Comparison of ENCODE assay signal across 1 cellular context in the genomic region with DNA sequence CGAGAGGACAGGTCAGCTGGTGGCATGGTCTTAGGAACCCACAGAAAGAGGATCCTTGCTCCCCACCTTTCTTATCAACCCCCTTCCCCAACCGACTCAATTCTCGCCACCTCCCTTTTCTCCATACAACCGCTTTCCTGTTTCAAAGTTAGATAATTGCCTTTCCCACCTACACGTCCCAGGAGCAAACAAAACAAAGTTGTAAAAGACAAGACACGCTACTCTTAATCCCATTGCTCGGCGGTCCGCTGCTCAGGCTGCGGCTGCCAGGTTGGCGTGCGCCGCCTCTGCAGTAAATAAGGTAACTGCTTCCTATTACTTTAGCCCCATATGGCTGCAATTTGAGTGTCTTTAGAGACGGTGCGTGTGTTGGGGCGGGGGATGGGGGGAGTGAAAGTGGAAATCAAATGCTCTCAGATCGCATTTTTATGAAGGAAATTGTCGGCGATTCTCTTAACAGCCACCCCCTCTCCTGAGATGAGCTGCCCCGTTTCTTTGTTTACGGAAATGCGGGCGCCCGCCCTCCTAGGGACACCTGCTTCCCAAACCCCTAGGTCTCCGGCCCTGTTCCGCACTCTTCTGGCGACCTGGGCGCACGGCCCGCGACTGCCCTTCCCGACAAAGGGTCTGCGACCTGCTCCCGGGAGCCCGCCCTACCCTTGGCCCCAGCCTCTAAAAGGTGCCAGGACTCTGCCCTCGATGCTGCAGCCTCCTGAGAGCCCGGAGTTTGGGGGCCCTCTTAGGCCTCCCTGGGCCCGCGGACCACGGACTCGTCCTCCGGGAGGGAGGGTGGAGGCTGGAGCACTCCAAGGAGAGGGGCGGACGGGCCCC.
A peak's percentile ranks its signal among the peaks of the same experiment; 100 is the strongest.
TF ChIP-seq lines count a peak whose summit lies in the region.

No MANE protein-coding gene starts in this region.

TF ChIP-seq in HepG2, 621 proteins besides CTCF, POLR2A, EP300 and RAD21 (continued from another document and continues in another):
- TF ChIP-seq BCLAF1 (IDR thresholded peaks at IDR 0.05), result no peak
- TF ChIP-seq CERS6 (CRISPR knock-in tag; IDR thresholded peaks at IDR 0.05), result no peak
- TF ChIP-seq NFYB (CRISPR knock-in tag; IDR thresholded peaks at IDR 0.05), result no peak
- 0 out of 2 replicates have a peak, but pooled peaks have one; percentile 54 for TF ChIP-seq ZNF747 (CRISPR knock-in tag; IDR thresholded peaks at IDR 0.05; ENCODE audit: borderline replicate concordance)
- TF ChIP-seq ZSCAN9 (CRISPR knock-in tag; IDR thresholded peaks at IDR 0.05; ENCODE audit: borderline replicate concordance), result no peak
- 0 out of 2 replicates have a peak, but pooled peaks have one; percentile 17 for TF ChIP-seq FOXK1 (CRISPR knock-in tag; IDR thresholded peaks at IDR 0.05; ENCODE audit: borderline replicate concordance, low read depth)
- TF ChIP-seq ADNP (CRISPR knock-in tag; IDR thresholded peaks at IDR 0.05), result no peak
- TF ChIP-seq IRF2 (CRISPR knock-in tag; IDR thresholded peaks at IDR 0.05), result no peak
- TF ChIP-seq ASH2L (IDR thresholded peaks at IDR 0.05; ENCODE audit: insufficient read length, low read depth, low read length), result no peak
- no peak for TF ChIP-seq ZFP37 (CRISPR knock-in tag; IDR thresholded peaks at IDR 0.05; ENCODE audit: borderline replicate concordance)
- no peak for TF ChIP-seq NONO (IDR thresholded peaks at IDR 0.05)
- TF ChIP-seq NONO (CRISPR knock-in tag; conservative IDR thresholded peaks at IDR 0.05), result no peak
- no peak for TF ChIP-seq CCDC6 (CRISPR knock-in tag; IDR thresholded peaks at IDR 0.05)
- 0 out of 2 replicates have a peak, but pooled peaks have one; percentile 61 for TF ChIP-seq ZNF597 (CRISPR knock-in tag; IDR thresholded peaks at IDR 0.05)
- no peak for TF ChIP-seq ZNF18 (CRISPR knock-in tag; IDR thresholded peaks at IDR 0.05; ENCODE audit: insufficient replicate concordance)
- no peak for TF ChIP-seq PRMT3 (CRISPR knock-in tag; IDR thresholded peaks at IDR 0.05; ENCODE audit: borderline replicate concordance, low read depth)
- TF ChIP-seq MZF1 (CRISPR knock-in tag; IDR thresholded peaks at IDR 0.05; ENCODE audit: borderline replicate concordance), result no peak
- no peak for TF ChIP-seq DNMT3B (CRISPR knock-in tag; conservative IDR thresholded peaks at IDR 0.05)
- no peak; the same call in 1 of the 2 replicates for TF ChIP-seq ELF4 (CRISPR knock-in tag; IDR thresholded peaks at IDR 0.05; ENCODE audit: borderline replicate concordance)
- TF ChIP-seq MIER3 (CRISPR knock-in tag; IDR thresholded peaks at IDR 0.05; ENCODE audit: borderline replicate concordance), result no peak
- TF ChIP-seq GABPB1 (CRISPR knock-in tag; IDR thresholded peaks at IDR 0.05), result no peak
- TF ChIP-seq NFATC3 (CRISPR knock-in tag; IDR thresholded peaks at IDR 0.05), result no peak
- no peak for TF ChIP-seq PPARG (CRISPR knock-in tag; conservative IDR thresholded peaks at IDR 0.05)
- no peak for TF ChIP-seq NR2F1 (CRISPR knock-in tag; IDR thresholded peaks at IDR 0.05)
- 0 out of 2 replicates have a peak, but pooled peaks have one; percentile 12 for TF ChIP-seq ERF (CRISPR knock-in tag; IDR thresholded peaks at IDR 0.05)
- TF ChIP-seq ZNF224 (CRISPR knock-in tag; IDR thresholded peaks at IDR 0.05), result no peak
- no peak for TF ChIP-seq ZNF780A (CRISPR knock-in tag; IDR thresholded peaks at IDR 0.05)
- 0 out of 2 replicates have a peak, but pooled peaks have one; percentile 5 for TF ChIP-seq SOX13 (IDR thresholded peaks at IDR 0.05)
- TF ChIP-seq SOX13 (CRISPR knock-in tag; conservative IDR thresholded peaks at IDR 0.05 in 1 of 2, IDR thresholded peaks at IDR 0.05 in 1 of 2), result no peak
- TF ChIP-seq ZMYM3 (CRISPR knock-in tag; IDR thresholded peaks at IDR 0.05), result no peak
- TF ChIP-seq ZNF567 (CRISPR knock-in tag; IDR thresholded peaks at IDR 0.05; ENCODE audit: borderline replicate concordance), result 0 out of 2 replicates have a peak, but pooled peaks have one; percentile 24
- TF ChIP-seq BRD4 (CRISPR knock-in tag; IDR thresholded peaks at IDR 0.05), result no peak
- TF ChIP-seq ATF3 (CRISPR knock-in tag; IDR thresholded peaks at IDR 0.05), result no peak
- 0 out of 2 replicates have a peak, but pooled peaks have one; percentile 33 for TF ChIP-seq ZNF709 (CRISPR knock-in tag; IDR thresholded peaks at IDR 0.05)
- no peak for TF ChIP-seq SETDB1 (CRISPR knock-in tag; IDR thresholded peaks at IDR 0.05; ENCODE audit: borderline replicate concordance)
- TF ChIP-seq ZNF562 (CRISPR knock-in tag; IDR thresholded peaks at IDR 0.05; ENCODE audit: borderline replicate concordance), result no peak
- TF ChIP-seq ZNF770 (CRISPR knock-in tag; IDR thresholded peaks at IDR 0.05), result peak; percentile 92
- no peak for TF ChIP-seq NR2C2 (CRISPR knock-in tag; IDR thresholded peaks at IDR 0.05; ENCODE audit: borderline replicate concordance)
- TF ChIP-seq RCOR2 (CRISPR knock-in tag; IDR thresholded peaks at IDR 0.05), result no peak
- no peak for TF ChIP-seq TEAD3 (CRISPR knock-in tag; optimal IDR thresholded peaks at IDR 0.05; ENCODE audit: borderline replicate concordance)
- TF ChIP-seq, protein P1, sequence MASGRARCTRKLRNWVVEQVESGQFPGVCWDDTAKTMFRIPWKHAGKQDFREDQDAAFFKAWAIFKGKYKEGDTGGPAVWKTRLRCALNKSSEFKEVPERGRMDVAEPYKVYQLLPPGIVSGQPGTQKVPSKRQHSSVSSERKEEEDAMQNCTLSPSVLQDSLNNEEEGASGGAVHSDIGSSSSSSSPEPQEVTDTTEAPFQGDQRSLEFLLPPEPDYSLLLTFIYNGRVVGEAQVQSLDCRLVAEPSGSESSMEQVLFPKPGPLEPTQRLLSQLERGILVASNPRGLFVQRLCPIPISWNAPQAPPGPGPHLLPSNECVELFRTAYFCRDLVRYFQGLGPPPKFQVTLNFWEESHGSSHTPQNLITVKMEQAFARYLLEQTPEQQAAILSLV (CRISPR knock-in tag; IDR thresholded peaks at IDR 0.05; ENCODE audit: borderline replicate concordance), result no peak
- TF ChIP-seq, protein P2, sequence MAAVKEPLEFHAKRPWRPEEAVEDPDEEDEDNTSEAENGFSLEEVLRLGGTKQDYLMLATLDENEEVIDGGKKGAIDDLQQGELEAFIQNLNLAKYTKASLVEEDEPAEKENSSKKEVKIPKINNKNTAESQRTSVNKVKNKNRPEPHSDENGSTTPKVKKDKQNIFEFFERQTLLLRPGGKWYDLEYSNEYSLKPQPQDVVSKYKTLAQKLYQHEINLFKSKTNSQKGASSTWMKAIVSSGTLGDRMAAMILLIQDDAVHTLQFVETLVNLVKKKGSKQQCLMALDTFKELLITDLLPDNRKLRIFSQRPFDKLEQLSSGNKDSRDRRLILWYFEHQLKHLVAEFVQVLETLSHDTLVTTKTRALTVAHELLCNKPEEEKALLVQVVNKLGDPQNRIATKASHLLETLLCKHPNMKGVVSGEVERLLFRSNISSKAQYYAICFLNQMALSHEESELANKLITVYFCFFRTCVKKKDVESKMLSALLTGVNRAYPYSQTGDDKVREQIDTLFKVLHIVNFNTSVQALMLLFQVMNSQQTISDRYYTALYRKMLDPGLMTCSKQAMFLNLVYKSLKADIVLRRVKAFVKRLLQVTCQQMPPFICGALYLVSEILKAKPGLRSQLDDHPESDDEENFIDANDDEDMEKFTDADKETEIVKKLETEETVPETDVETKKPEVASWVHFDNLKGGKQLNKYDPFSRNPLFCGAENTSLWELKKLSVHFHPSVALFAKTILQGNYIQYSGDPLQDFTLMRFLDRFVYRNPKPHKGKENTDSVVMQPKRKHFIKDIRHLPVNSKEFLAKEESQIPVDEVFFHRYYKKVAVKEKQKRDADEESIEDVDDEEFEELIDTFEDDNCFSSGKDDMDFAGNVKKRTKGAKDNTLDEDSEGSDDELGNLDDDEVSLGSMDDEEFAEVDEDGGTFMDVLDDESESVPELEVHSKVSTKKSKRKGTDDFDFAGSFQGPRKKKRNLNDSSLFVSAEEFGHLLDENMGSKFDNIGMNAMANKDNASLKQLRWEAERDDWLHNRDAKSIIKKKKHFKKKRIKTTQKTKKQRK (IDR thresholded peaks at IDR 0.05; ENCODE audit: low read length), result no peak
- TF ChIP-seq ZBTB7B (CRISPR knock-in tag; IDR thresholded peaks at IDR 0.05), result no peak
- no peak for TF ChIP-seq THYN1 (CRISPR knock-in tag; IDR thresholded peaks at IDR 0.05; ENCODE audit: borderline replicate concordance, low read depth)
- TF ChIP-seq ZNF713 (CRISPR knock-in tag; IDR thresholded peaks at IDR 0.05), result 0 out of 2 replicates have a peak, but pooled peaks have one; percentile 41
- no peak for TF ChIP-seq FOSL2 (CRISPR knock-in tag; IDR thresholded peaks at IDR 0.05)
- TF ChIP-seq, protein P3, sequence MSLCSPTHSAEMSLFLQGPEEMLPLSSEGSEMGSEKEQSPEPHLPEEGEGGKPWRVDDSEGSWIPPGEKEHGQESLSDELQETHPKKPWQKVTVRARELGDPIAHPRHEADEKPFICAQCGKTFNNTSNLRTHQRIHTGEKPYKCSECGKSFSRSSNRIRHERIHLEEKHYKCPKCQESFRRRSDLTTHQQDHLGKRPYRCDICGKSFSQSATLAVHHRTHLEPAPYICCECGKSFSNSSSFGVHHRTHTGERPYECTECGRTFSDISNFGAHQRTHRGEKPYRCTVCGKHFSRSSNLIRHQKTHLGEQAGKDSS (CRISPR knock-in tag; IDR thresholded peaks at IDR 0.05; ENCODE audit: borderline replicate concordance, low read depth), result no peak
